Comparison of ENCODE assay signal across 31 cellular contexts in the genomic region with DNA sequence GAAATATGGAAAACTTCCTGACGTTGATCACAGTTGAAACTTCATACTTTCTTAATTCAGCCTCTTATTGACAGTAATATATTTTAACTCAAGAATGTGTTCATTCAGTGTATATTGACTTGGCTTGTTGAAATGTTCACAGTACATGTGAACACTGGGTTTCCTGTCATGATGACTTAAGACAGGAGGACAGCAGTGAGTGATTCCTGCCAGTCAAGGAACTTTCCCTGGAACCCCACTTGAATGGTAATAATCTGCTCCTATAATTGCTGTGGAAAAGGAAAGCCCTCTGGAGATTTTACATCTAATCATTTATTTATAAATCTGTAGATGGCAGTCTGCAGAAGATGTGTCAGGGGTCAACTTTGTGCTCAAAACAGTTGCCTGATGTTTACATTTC.
"Had no signal": no experiment of that assay in that cellular context is flagged by ENCODE, and none has a peak within 500 bp of the region (broad histone marks: within the 10 kb centered on the region; RNA-seq: fewer than 3 reads in every experiment).

No MANE protein-coding gene starts in this region.

- H3K9me3 ChIP-seq: neutrophil, ovary, pancreas, prostate gland, psoas muscle, right atrium auricular region, right lobe of liver, sigmoid colon, spleen had no signal

- H3K27ac ChIP-seq: neural progenitor cell, neutrophil, ovary, pancreas, parathyroid adenoma, prostate gland, psoas muscle, right atrium auricular region, right lobe of liver, sigmoid colon, skin epidermis, spleen had no signal

- H3K27me3 ChIP-seq: neural progenitor cell, neutrophil, ovary, pancreas, right atrium auricular region, right lobe of liver, sigmoid colon, spleen had no signal

- H3K79me2 ChIP-seq: parathyroid adenoma had no signal

- H3K9me3 Mint-ChIP-seq: natural killer cell; natural killer cell treated with Interleukin-12 subunit alpha and Interleukin-12 subunit beta and Interleukin-15 and Interleukin-18, amount 100 ng/mL, for 72 hours; nephron; nephron progenitor cell; neural crest cell had no signal

- H3K4me2 ChIP-seq: neural progenitor cell, smooth muscle cell had no signal

- H3K4me1 Mint-ChIP-seq: natural killer cell, neural crest cell, neural progenitor cell had no signal

- H3K27me3 Mint-ChIP-seq: naive thymus-derived CD4-positive, alpha-beta T cell; naive thymus-derived CD8-positive, alpha-beta T cell; natural killer cell treated with Interleukin-12 subunit alpha and Interleukin-12 subunit beta and Interleukin-15 and Interleukin-18, amount 100 ng/mL, for 72 hours; progenitor cell of endocrine pancreas had no signal

- H2AFZ ChIP-seq: neural progenitor cell, parathyroid adenoma had no signal

- H3K4me3 ChIP-seq: neural progenitor cell, ovary, pancreas, prostate gland, psoas muscle, right atrium auricular region, right lobe of liver, sigmoid colon, skin epidermis, smooth muscle cell, spleen had no signal

- H3K36me3 Mint-ChIP-seq: natural killer cell; natural killer cell treated with Interleukin-12 subunit alpha and Interleukin-12 subunit beta and Interleukin-15 and Interleukin-18, amount 100 ng/mL, for 72 hours; neural progenitor cell had no signal

- H3K4me1 ChIP-seq: neural progenitor cell, pancreas, parathyroid adenoma, prostate gland, psoas muscle, right atrium auricular region, sigmoid colon, spleen had no signal

- H3K27ac Mint-ChIP-seq: naive thymus-derived CD4-positive, alpha-beta T cell; naive thymus-derived CD8-positive, alpha-beta T cell; natural killer cell; natural killer cell treated with Interleukin-12 subunit alpha and Interleukin-12 subunit beta and Interleukin-15 and Interleukin-18, amount 100 ng/mL, for 72 hours; nephron progenitor cell; neural progenitor cell; progenitor cell of endocrine pancreas had no signal

- DNase-seq: naive thymus-derived CD4-positive, alpha-beta T cell; naive thymus-derived CD8-positive, alpha-beta T cell; natural killer cell; nephron progenitor cell; nucleus accumbens; occipital lobe; ovary; pancreas; posterior cingulate gyrus; psoas muscle; retina; right cardiac atrium; right lobe of liver; sigmoid colon; small intestine; spleen; stimulated activated CD4-positive, alpha-beta T cell treated with anti-CD3 and anti-CD28 coated beads, Interleukin-12 subunit alpha, Interleukin-12 subunit beta, amount 100 ng/mL, for 4 hours; stimulated activated CD4-positive, alpha-beta T cell treated with anti-CD3 and anti-CD28 coated beads, Interleukin-15, amount 100 ng/mL, for 24 hours; stimulated activated CD4-positive, alpha-beta T cell treated with anti-CD3 and anti-CD28 coated beads, Interleukin-1b, Interleukin-23, amount 100 ng/mL, for 48 hours; stimulated activated CD4-positive, alpha-beta T cell treated with anti-CD3 and anti-CD28 coated beads, Interleukin-2, amount 100 ng/mL, for 24 hours had no signal

- H3K36me3 ChIP-seq: neural progenitor cell, neutrophil, ovary, pancreas, prostate gland, right atrium auricular region, right lobe of liver, sigmoid colon had no signal

- H3K9ac ChIP-seq: neural progenitor cell, parathyroid adenoma had no signal

- H3K4me3 Mint-ChIP-seq: naive thymus-derived CD4-positive, alpha-beta T cell; naive thymus-derived CD8-positive, alpha-beta T cell; natural killer cell; natural killer cell treated with Interleukin-12 subunit alpha and Interleukin-12 subunit beta and Interleukin-15 and Interleukin-18, amount 100 ng/mL, for 72 hours; nephron; nephron progenitor cell; neural crest cell; neural progenitor cell had no signal
